ENCODE assay signal across 8 cellular contexts in the genomic region with DNA sequence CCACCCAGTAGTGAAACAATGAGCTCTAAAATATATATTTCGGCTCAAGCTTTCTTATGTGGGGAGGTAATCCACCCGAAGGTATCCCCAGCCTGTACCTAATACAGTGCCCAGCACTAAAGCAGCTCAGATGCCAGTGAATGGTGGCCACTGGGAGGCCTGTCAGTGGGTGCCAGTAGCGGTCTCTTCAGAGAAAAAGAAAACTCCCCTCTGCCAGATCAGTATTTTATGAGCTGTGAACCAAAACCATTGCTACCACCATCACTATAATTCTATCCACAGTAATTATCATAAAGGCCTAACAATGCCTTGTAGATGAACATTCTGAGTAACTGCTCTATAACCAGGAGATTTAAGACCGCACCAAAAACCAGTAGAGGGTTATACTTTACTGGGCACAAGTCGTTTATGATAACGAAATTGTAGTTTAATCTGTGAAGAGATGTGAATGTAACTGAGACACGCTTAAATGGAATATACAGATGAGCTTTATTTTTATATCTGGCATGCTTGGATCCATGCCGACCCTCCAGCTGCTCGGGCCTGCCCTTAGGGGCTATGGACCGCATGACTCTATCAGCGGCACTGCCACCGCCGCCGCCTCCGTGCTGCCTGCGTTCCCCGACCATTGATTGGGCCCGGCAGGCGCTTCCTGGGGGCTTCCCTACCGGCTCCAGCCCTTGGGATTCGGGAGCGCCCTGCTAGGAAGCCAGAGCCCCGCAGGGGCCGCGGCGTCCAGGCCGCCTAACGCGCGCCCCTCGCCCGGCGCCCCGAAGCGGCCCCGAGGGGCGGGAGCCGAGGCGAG. TPM values are rescaled to one million over a fixed set of nuclear protein-coding genes. Genes with fewer than 3 reads are reported as not detected.
A peak's percentile ranks its signal among the peaks of the same experiment; 100 is the strongest.
DNase-seq lines count a peak whose midpoint lies in the region; ATAC-seq and TF ChIP-seq lines count a peak whose summit lies in the region.

No MANE protein-coding gene starts in this region.

- intact Hi-C loops in Calu3 (cut with micrococcal nuclease; ENCODE audit: unreplicated experiment) (no loop called here), heart left ventricle (cut with DNase I) (loop anchor here in 4 of 10 donors (2.0 to 10.0 kb wide), 12 partner anchors 52 to 597 kb away; a partner anchor contains a TSS)

- H3K79me2 ChIP-seq in trophoblast cell (ENCODE audit: control insufficient read depth, insufficient read depth, low read length, poor library complexity), result peaks cover 10% of the 10 kb centered on the region

- peak overlapping the region; percentile 88 for H3K4ac ChIP-seq in trophoblast cell (ENCODE audit: low read depth, low read length)

- peaks cover 12% of the 10 kb centered on the region for H3K4me1 Mint-ChIP-seq in Calu3 (ENCODE audit: low read depth, unreplicated experiment)

- peak overlapping the region; percentile 70 for H3K27ac Mint-ChIP-seq in Calu3 (ENCODE audit: unreplicated experiment)

- peak overlapping the region; percentile 95 to 99 (median 98) for H3K27ac ChIP-seq in heart left ventricle
- H3K27ac ChIP-seq in trophoblast cell (ENCODE audit: low read depth, low read length), result peak overlapping the region; percentile 91

- peak overlapping the region; percentile 90 for H4K12ac ChIP-seq in trophoblast cell (ENCODE audit: low read depth, low read length)

- no peaks in the 10 kb centered on the region for H3K27me3 ChIP-seq in heart left ventricle
- no peaks in the 10 kb centered on the region for H3K27me3 ChIP-seq in trophoblast cell (ENCODE audit: insufficient read depth, low read length)

- peak overlapping the region; percentile 87 for H2BK120ac ChIP-seq in trophoblast cell (ENCODE audit: insufficient read depth, low read length, poor library complexity)

- H2BK5ac ChIP-seq in trophoblast cell (ENCODE audit: low read depth, low read length, poor library complexity), result peak overlapping the region; percentile 22

- H3K4me3 ChIP-seq in heart left ventricle (peak overlapping the region; percentile 62 to 98 (median 86)), trophoblast cell (ENCODE audit: low read depth, low read length) (peak overlapping the region; percentile 85)

- no peak for TF ChIP-seq CTCF in Calu3 (IDR thresholded peaks at IDR 0.05; ENCODE audit: unreplicated experiment)
- peak in 1 of 12 donors; percentile 4 for TF ChIP-seq CTCF in heart left ventricle (IDR thresholded peaks at IDR 0.05)

- peaks cover 31% of the 10 kb centered on the region for H3K36me3 Mint-ChIP-seq in Calu3 (ENCODE audit: insufficient read depth, unreplicated experiment)

- H2AFZ ChIP-seq in trophoblast cell (ENCODE audit: insufficient read depth, low read length, poor library complexity), result peak overlapping the region; percentile 84

- no peak overlapping the region for H2BK12ac ChIP-seq in trophoblast cell (ENCODE audit: low read length)

- peak; percentile 24 for ATAC-seq in GM19467 (IDR thresholded peaks at IDR 0.05; ENCODE audit: unreplicated experiment)
- ATAC-seq in HG03520 (IDR thresholded peaks at IDR 0.05; ENCODE audit: unreplicated experiment), result peak; percentile 33
- peak; percentile 20 to 72 (median 60) for ATAC-seq in heart left ventricle

- H3K9ac ChIP-seq in trophoblast cell (ENCODE audit: low read length), result peak overlapping the region; percentile 86

- DNase-seq in Calu3 (peak; percentile 32), RKO (ENCODE audit: low spot score) (peak; percentile 63), amniotic epithelial cell (ENCODE audit: low read depth) (peak; percentile 20), heart left ventricle (peak; percentile 66 to 84 (median 71)), trophoblast cell (peak; percentile 21 to 53), NCI-H187 treated with DMSO at 0.1 percent for 48 hours (lab: John Stamatoyannopoulos, UW) (no peak)

- H3K79me1 ChIP-seq in trophoblast cell (ENCODE audit: low read length), result peaks cover 11% of the 10 kb centered on the region

- H4K8ac ChIP-seq in trophoblast cell (ENCODE audit: low read depth, low read length), result peak overlapping the region; percentile 93

- 5 to 12% (median 6%) methylated on average over 21 to 39 of the region's 39 CpGs for WGBS in heart left ventricle, 4 donors
- WGBS in trophoblast cell (ENCODE audit: extremely low coverage, insufficient coverage, insufficient read length), result no CpG with 5 or more reads among the region's 39 CpGs

- H3K23ac ChIP-seq in trophoblast cell (ENCODE audit: low read length), result no peak overlapping the region

- H3K36me3 ChIP-seq in heart left ventricle, result no peaks in the 10 kb centered on the region
- no peaks in the 10 kb centered on the region for H3K36me3 ChIP-seq in trophoblast cell (ENCODE audit: control insufficient read depth in 1 of 2, insufficient read depth in 2 of 2, low read length in 2 of 2)

- H3K18ac ChIP-seq in trophoblast cell (ENCODE audit: low read length), result peak overlapping the region; percentile 79

- no peak overlapping the region for H2AK5ac ChIP-seq in trophoblast cell (ENCODE audit: low read length)

- H3K14ac ChIP-seq in trophoblast cell (ENCODE audit: low read length), result peak overlapping the region; percentile 86

- peak overlapping the region; percentile 80 for H4K91ac ChIP-seq in trophoblast cell (ENCODE audit: low read depth, low read length)

- H3K9me3 ChIP-seq in heart left ventricle (no peaks in the 10 kb centered on the region), trophoblast cell (ENCODE audit: insufficient read depth, low read depth, low read length) (no peaks in the 10 kb centered on the region)

- CTCF ChIA-PET in Calu3 (lab: Charles Lee), result no interaction called here

- H3K9me3 Mint-ChIP-seq in Calu3 (ENCODE audit: low read depth, unreplicated experiment), result peaks cover 2% of the 10 kb centered on the region

- BruUV-seq in Calu3 (replicated peaks; lab: Mats Ljungman, UMichigan), result TSS peak; percentile 93

- no peaks in the 10 kb centered on the region for H3K27me3 Mint-ChIP-seq in Calu3 (ENCODE audit: unreplicated experiment)

- peak overlapping the region; percentile 89 for H3K4me3 Mint-ChIP-seq in Calu3 (ENCODE audit: low read depth, unreplicated experiment)

- H3K4me1 ChIP-seq in heart left ventricle (peaks cover 15 to 43% (median 34%) of the 10 kb centered on the region in 12 donors), trophoblast cell (ENCODE audit: control insufficient read depth in 1 of 2, insufficient read depth in 2 of 2, low read length in 2 of 2) (peaks cover 0 to 5% of the 10 kb centered on the region in 2 experiments)

- H3K4me2 ChIP-seq in trophoblast cell (ENCODE audit: low read length), result peak overlapping the region; percentile 94

- TF ChIP-seq POLR2A in heart left ventricle (IDR thresholded peaks at IDR 0.05), result no peak

RNA-seq across cellular contexts. Expression of a gene that starts 0.6 kb away (rescaled TPM):
- total RNA-seq in Calu3 (2022) (31.3 and 35.6 TPM in 2 replicates), heart left ventricle (10 to 100 TPM; 15.9 to 34.1 (median 19.9) TPM)
- 10 to 100 TPM in 1 of 2 donors, 1 to 10 TPM in 1; 4.8 to 11.4 TPM for polyA plus RNA-seq in heart left ventricle
- 10.3 and 10.7 TPM in 2 replicates for polyA plus RNA-seq in trophoblast cell (2013)
